ENCODE assay signal across 11 cellular contexts in genomic region chr10:74145133-74145532, GRCh38. TPM values are rescaled to one million over a fixed set of nuclear protein-coding genes. Genes with fewer than 3 reads are reported as not detected.
DNase-seq lines count a peak whose midpoint lies in the region; ATAC-seq and TF ChIP-seq lines count a peak whose summit lies in the region.
"Had no signal": no experiment of that assay in that cellular context is flagged by ENCODE, and none has a peak within 500 bp of the region (broad histone marks: within the 10 kb centered on the region; RNA-seq: fewer than 3 reads in every experiment).

No MANE protein-coding gene starts in this region.

- WGBS in body of pancreas, 2 donors: 13 to 21% methylated on average over 2 of the region's 2 CpGs
- WGBS in transverse colon (ENCODE audit: low coverage in 1 of 2), 2 donors: 14 to 24% methylated on average over 1 to 2 of the region's 2 CpGs

- H3K4me1 ChIP-seq in body of pancreas: peaks cover 24% of the 10 kb centered on the region
- peaks cover 18 to 37% (median 25%) of the 10 kb centered on the region in 4 donors for H3K4me1 ChIP-seq in transverse colon

- H3K4me3 ChIP-seq in body of pancreas (no peak overlapping the region), transverse colon (no peak overlapping the region)
- H3K4me3 ChIP-seq: cardiac muscle cell had no signal

- intact Hi-C loops in Right ventricle myocardium superior (cut with DNase I) (no loop called here), Right ventricle myocardium inferior (cut with DNase I) (no loop called here), body of pancreas (cut with DNase I) (no loop called here), transverse colon (cut with DNase I; ENCODE audit: low total_unique reads) (no loop called here)

- no peak for TF ChIP-seq EP300 in transverse colon (IDR thresholded peaks at IDR 0.05; ENCODE audit: low read depth)

- H3K36me3 ChIP-seq in body of pancreas (replicated peaks in 1 of 2; ENCODE audit: insufficient read depth in 1 of 2, low read depth in 2 of 2) (no peaks in the 10 kb centered on the region), transverse colon (no peaks in the 10 kb centered on the region)
- H3K36me3 ChIP-seq: cardiac muscle cell had no signal

- TF ChIP-seq CTCF in body of pancreas (IDR thresholded peaks at IDR 0.05) (no peak), transverse colon (IDR thresholded peaks at IDR 0.05) (no peak)

- TF ChIP-seq POLR2A in body of pancreas (IDR thresholded peaks at IDR 0.05) (no peak), transverse colon (IDR thresholded peaks at IDR 0.05) (no peak)

- H3K27me3 ChIP-seq in body of pancreas (no peaks in the 10 kb centered on the region), transverse colon (no peaks in the 10 kb centered on the region)
- H3K27me3 ChIP-seq: cardiac muscle cell had no signal

- DNase-seq in Right ventricle myocardium superior (no peak), Right ventricle myocardium inferior (ENCODE audit: missing footprints) (no peak), body of pancreas (no peak), left kidney (ENCODE audit: low read depth, low spot score) (peak; percentile 82), transverse colon (no peak), NCI-H2107 (lab: John Stamatoyannopoulos, UW) (no peak), NOMO-1 treated with DMSO at 0.1 percent for 48 hours (lab: John Stamatoyannopoulos, UW; ENCODE audit: unreplicated experiment) (no peak)
- no peak for DNase-seq in stimulated activated naive CD4-positive, alpha-beta T cell treated with Interleukin-2 at 50 U/mL for 16 hours (lab: John Stamatoyannopoulos, UW)
- DNase-seq: head of caudate nucleus, NCI-H1930 had no signal

- in situ Hi-C loops in transverse colon (cut with MboI; ENCODE audit: low pct_ligation_motif_present in 1 of 4, low pct_unique_long_range_greater_than_20kb in 1 of 4, low sequenced_read_pairs in 3 of 4): no loop called here

- H3K27ac ChIP-seq in body of pancreas: no peak overlapping the region
- peak overlapping the region; percentile 33 to 65 (median 63) for H3K27ac ChIP-seq in transverse colon
- H3K27ac ChIP-seq: cardiac muscle cell had no signal

- no peaks in the 10 kb centered on the region for H3K9me3 ChIP-seq in body of pancreas
- H3K9me3 ChIP-seq in transverse colon: no peaks in the 10 kb centered on the region

- ATAC-seq in Right ventricle myocardium superior (ENCODE audit: poor library complexity) (peak; percentile 39), Right ventricle myocardium inferior (no peak), body of pancreas (peak; percentile 18)

RNA-seq across cellular contexts. Expression of gene AP3M1, which starts 5.5 kb away (rescaled TPM):
- total RNA-seq in Right ventricle myocardium superior (27.6 TPM), Right ventricle myocardium inferior (28.0 TPM), body of pancreas (10 to 100 TPM in 1 of 2 donors, 1 to 10 TPM in 1; 7.9 to 17.1 TPM), transverse colon (10 to 100 TPM; 10.1 to 27.3 (median 21.3) TPM)

RNA-seq across cellular contexts. Expression of gene ADK, which starts 5.9 kb away (rescaled TPM):
- total RNA-seq in Right ventricle myocardium superior (40.6 TPM), Right ventricle myocardium inferior (41.4 TPM), body of pancreas (10 to 100 TPM; 12.9 to 18.7 TPM), transverse colon (10 to 100 TPM in 3 of 4 donors, 1 to 10 TPM in 1; 6.8 to 25.2 (median 14.8) TPM)

Comparison
In these comparisons a context has a peak if more than half of its experiments do, and no peak if none do; other contexts are left out.
1. H3K27ac ChIP-seq: peak in transverse colon (4 of 4); none in body of pancreas (0 of 4).